1 cellular context compared by ENCODE assay signal in the genomic region with DNA sequence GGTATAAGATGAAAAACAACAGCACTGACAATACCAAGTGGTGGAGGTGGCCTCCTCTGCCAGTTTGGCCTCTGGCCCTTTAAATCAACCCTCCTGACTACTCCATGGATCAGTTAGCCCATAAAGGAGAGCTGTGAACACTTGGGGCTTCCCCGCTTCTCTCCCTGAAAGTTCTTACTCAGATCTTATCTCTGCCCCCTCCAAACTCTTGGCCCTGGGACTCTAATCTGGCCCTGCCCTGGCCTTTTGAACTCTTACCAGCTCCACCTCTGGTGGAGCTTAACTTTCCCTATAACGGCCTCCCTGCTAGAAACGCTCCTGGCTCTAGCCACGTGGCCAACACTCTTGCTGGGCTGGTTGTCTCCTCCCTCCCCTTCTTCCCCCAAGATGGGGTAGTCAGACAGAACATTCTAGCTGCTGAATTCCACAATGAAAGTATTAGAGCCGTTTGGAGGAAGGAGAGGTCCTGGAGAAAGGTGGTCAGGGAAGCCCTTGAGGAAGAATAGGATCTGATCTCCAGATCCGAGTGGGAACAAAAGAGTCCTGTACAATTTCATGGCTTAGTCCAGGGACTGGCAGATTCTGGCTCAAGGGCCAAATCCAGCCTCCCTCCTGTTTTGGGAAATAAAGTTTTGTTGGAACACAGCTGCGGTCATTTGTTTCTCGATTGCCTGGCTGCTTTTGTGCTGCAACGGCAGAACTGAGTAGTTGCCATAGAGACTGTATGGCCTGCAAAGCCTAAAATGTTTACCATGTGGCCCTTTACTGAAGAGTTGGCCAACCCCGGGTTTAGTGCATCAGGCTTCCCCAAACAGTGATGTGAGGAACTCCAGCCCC.
TF ChIP-seq lines count a peak whose summit lies in the region.

No MANE protein-coding gene starts in this region.

TF ChIP-seq in K562, 482 proteins besides CTCF, POLR2A, EP300 and RAD21 (continued from another document):
- TF ChIP-seq, protein P1, sequence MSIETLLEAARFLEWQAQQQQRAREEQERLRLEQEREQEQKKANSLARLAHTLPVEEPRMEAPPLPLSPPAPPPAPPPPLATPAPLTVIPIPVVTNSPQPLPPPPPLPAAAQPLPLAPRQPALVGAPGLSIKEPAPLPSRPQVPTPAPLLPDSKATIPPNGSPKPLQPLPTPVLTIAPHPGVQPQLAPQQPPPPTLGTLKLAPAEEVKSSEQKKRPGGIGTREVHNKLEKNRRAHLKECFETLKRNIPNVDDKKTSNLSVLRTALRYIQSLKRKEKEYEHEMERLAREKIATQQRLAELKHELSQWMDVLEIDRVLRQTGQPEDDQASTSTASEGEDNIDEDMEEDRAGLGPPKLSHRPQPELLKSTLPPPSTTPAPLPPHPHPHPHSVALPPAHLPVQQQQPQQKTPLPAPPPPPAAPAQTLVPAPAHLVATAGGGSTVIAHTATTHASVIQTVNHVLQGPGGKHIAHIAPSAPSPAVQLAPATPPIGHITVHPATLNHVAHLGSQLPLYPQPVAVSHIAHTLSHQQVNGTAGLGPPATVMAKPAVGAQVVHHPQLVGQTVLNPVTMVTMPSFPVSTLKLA (conservative IDR thresholded peaks at IDR 0.05): peak; percentile 41 to 67
- TF ChIP-seq RBM15 (IDR thresholded peaks at IDR 0.05; ENCODE audit: insufficient read depth, low read length) (no peak), FIP1L1 (IDR thresholded peaks at IDR 0.05; ENCODE audit: low read depth, low read length, poor library complexity, severe bottlenecking) (no peak), TAF15 (IDR thresholded peaks at IDR 0.05; ENCODE audit: low read depth, low read length) (no peak), ZNF197 (CRISPR knock-in tag; IDR thresholded peaks at IDR 0.05; ENCODE audit: low read depth) (no peak), TCFL5 (CRISPR knock-in tag; conservative IDR thresholded peaks at IDR 0.05) (no peak), SMAD2 (IDR thresholded peaks at IDR 0.05; ENCODE audit: low read depth, low read length) (no peak), CXXC5 (CRISPR knock-in tag; IDR thresholded peaks at IDR 0.05) (peak; percentile 36; the same call in 1 of the 2 replicates), YBX1 (IDR thresholded peaks at IDR 0.05) (no peak), CBFA2T3 (IDR thresholded peaks at IDR 0.05) (no peak), ETV6 (IDR thresholded peaks at IDR 0.05; ENCODE audit: borderline replicate concordance in 1 of 2, low read depth in 2 of 2, low read length in 1 of 2) (no peak), ETV6 (CRISPR knock-in tag; IDR thresholded peaks at IDR 0.05; ENCODE audit: borderline replicate concordance) (no peak), ZNF583 (CRISPR knock-in tag; IDR thresholded peaks at IDR 0.05) (peak; percentile 36; the same call in 1 of the 2 replicates), CEBPB (tag; IDR thresholded peaks at IDR 0.05) (no peak), SRSF1 (IDR thresholded peaks at IDR 0.05; ENCODE audit: low read depth, low read length) (no peak), IFI16 (CRISPR knock-in tag; IDR thresholded peaks at IDR 0.05) (no peak), ZNF785 (CRISPR knock-in tag; IDR thresholded peaks at IDR 0.05) (no peak), ZFP1 (CRISPR knock-in tag; IDR thresholded peaks at IDR 0.05) (no peak), KDM1A (IDR thresholded peaks at IDR 0.05) (peak; percentile 36 to 45; a peak in 3 of 4 replicates), ZNF589 (CRISPR knock-in tag; IDR thresholded peaks at IDR 0.05; ENCODE audit: low read depth) (no peak), ZNF668 (CRISPR knock-in tag; IDR thresholded peaks at IDR 0.05) (no peak), DPF2 (IDR thresholded peaks at IDR 0.05) (peak; percentile 52), FOXJ2 (tag; IDR thresholded peaks at IDR 0.05) (peak; percentile 74; the same call in 1 of the 2 replicates), YY1 (IDR thresholded peaks at IDR 0.05; ENCODE audit: borderline replicate concordance in 1 of 3, control insufficient read depth in 1 of 3, extremely low read depth in 1 of 3, insufficient read depth in 3 of 3, insufficient read length in 1 of 3, insufficient replicate concordance in 2 of 3, low read depth in 1 of 3, low read length in 2 of 3) (peak in 1 of 3 experiments; percentile 28), TRIM28 (IDR thresholded peaks at IDR 0.05) (no peak), CBX5 (IDR thresholded peaks at IDR 0.05; ENCODE audit: borderline replicate concordance, low read depth) (no peak), MTA2 (IDR thresholded peaks at IDR 0.05; ENCODE audit: low read depth) (0 out of 2 replicates have a peak, but pooled peaks have one; percentile 5), ZNF239 (CRISPR knock-in tag; IDR thresholded peaks at IDR 0.05) (no peak), ZNF766 (CRISPR knock-in tag; conservative IDR thresholded peaks at IDR 0.05) (peak; percentile 74), BDP1 (IDR thresholded peaks at IDR 0.05; ENCODE audit: insufficient read depth, insufficient read length) (no peak), CBX8 (IDR thresholded peaks at IDR 0.05; ENCODE audit: borderline replicate concordance, extremely low read depth, low read depth, low read length, poor library complexity, severe bottlenecking) (no peak), PTRF (tag; IDR thresholded peaks at IDR 0.05) (peak; percentile 16; the same call in 1 of the 2 replicates), HNRNPLL (IDR thresholded peaks at IDR 0.05; ENCODE audit: low read depth, low read length, poor library complexity, severe bottlenecking) (no peak), ZNF133 (CRISPR knock-in tag; IDR thresholded peaks at IDR 0.05) (no peak), ZNF217 (CRISPR knock-in tag; IDR thresholded peaks at IDR 0.05) (no peak), HNRNPK (IDR thresholded peaks at IDR 0.05; ENCODE audit: low read depth, low read length, poor library complexity, severe bottlenecking) (no peak), PHF21A (IDR thresholded peaks at IDR 0.05; ENCODE audit: borderline replicate concordance, low read depth) (peak; percentile 80), NFATC3 (IDR thresholded peaks at IDR 0.05) (no peak), HNRNPH1 (optimal IDR thresholded peaks at IDR 0.05; ENCODE audit: low read depth, low read length) (no peak)
- TF ChIP-seq, protein P2, sequence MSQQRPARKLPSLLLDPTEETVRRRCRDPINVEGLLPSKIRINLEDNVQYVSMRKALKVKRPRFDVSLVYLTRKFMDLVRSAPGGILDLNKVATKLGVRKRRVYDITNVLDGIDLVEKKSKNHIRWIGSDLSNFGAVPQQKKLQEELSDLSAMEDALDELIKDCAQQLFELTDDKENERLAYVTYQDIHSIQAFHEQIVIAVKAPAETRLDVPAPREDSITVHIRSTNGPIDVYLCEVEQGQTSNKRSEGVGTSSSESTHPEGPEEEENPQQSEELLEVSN (IDR thresholded peaks at IDR 0.05; ENCODE audit: borderline replicate concordance in 1 of 2, extremely low read depth in 1 of 2, insufficient read depth in 1 of 2, insufficient read length in 1 of 2, low read depth in 1 of 2, low read length in 1 of 2, poor library complexity in 1 of 2, severe bottlenecking in 1 of 2): peak in 1 of 2 experiments; percentile 68
- TF ChIP-seq, protein P3, sequence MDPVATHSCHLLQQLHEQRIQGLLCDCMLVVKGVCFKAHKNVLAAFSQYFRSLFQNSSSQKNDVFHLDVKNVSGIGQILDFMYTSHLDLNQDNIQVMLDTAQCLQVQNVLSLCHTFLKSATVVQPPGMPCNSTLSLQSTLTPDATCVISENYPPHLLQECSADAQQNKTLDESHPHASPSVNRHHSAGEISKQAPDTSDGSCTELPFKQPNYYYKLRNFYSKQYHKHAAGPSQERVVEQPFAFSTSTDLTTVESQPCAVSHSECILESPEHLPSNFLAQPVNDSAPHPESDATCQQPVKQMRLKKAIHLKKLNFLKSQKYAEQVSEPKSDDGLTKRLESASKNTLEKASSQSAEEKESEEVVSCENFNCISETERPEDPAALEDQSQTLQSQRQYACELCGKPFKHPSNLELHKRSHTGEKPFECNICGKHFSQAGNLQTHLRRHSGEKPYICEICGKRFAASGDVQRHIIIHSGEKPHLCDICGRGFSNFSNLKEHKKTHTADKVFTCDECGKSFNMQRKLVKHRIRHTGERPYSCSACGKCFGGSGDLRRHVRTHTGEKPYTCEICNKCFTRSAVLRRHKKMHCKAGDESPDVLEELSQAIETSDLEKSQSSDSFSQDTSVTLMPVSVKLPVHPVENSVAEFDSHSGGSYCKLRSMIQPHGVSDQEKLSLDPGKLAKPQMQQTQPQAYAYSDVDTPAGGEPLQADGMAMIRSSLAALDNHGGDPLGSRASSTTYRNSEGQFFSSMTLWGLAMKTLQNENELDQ (CRISPR knock-in tag; IDR thresholded peaks at IDR 0.05; ENCODE audit: borderline replicate concordance): no peak
- TF ChIP-seq, protein P4, sequence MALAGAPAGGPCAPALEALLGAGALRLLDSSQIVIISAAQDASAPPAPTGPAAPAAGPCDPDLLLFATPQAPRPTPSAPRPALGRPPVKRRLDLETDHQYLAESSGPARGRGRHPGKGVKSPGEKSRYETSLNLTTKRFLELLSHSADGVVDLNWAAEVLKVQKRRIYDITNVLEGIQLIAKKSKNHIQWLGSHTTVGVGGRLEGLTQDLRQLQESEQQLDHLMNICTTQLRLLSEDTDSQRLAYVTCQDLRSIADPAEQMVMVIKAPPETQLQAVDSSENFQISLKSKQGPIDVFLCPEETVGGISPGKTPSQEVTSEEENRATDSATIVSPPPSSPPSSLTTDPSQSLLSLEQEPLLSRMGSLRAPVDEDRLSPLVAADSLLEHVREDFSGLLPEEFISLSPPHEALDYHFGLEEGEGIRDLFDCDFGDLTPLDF (CRISPR knock-in tag; IDR thresholded peaks at IDR 0.05): no peak
- TF ChIP-seq, protein P5, sequence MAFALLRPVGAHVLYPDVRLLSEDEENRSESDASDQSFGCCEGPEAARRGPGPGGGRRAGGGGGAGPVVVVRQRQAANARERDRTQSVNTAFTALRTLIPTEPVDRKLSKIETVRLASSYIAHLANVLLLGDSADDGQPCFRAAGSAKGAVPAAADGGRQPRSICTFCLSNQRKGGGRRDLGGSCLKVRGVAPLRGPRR (CRISPR knock-in tag; IDR thresholded peaks at IDR 0.05): 0 out of 2 replicates have a peak, but pooled peaks have one; percentile 35
- TF ChIP-seq, protein P6, sequence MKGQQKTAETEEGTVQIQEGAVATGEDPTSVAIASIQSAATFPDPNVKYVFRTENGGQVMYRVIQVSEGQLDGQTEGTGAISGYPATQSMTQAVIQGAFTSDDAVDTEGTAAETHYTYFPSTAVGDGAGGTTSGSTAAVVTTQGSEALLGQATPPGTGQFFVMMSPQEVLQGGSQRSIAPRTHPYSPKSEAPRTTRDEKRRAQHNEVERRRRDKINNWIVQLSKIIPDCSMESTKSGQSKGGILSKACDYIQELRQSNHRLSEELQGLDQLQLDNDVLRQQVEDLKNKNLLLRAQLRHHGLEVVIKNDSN (CRISPR knock-in tag; IDR thresholded peaks at IDR 0.05): peak; percentile 58; the same call in 1 of the 2 replicates
- TF ChIP-seq, protein P7, sequence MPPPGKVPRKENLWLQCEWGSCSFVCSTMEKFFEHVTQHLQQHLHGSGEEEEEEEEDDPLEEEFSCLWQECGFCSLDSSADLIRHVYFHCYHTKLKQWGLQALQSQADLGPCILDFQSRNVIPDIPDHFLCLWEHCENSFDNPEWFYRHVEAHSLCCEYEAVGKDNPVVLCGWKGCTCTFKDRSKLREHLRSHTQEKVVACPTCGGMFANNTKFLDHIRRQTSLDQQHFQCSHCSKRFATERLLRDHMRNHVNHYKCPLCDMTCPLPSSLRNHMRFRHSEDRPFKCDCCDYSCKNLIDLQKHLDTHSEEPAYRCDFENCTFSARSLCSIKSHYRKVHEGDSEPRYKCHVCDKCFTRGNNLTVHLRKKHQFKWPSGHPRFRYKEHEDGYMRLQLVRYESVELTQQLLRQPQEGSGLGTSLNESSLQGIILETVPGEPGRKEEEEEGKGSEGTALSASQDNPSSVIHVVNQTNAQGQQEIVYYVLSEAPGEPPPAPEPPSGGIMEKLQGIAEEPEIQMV (tag; conservative IDR thresholded peaks at IDR 0.05; ENCODE audit: low read depth): no peak
- TF ChIP-seq, protein P8, sequence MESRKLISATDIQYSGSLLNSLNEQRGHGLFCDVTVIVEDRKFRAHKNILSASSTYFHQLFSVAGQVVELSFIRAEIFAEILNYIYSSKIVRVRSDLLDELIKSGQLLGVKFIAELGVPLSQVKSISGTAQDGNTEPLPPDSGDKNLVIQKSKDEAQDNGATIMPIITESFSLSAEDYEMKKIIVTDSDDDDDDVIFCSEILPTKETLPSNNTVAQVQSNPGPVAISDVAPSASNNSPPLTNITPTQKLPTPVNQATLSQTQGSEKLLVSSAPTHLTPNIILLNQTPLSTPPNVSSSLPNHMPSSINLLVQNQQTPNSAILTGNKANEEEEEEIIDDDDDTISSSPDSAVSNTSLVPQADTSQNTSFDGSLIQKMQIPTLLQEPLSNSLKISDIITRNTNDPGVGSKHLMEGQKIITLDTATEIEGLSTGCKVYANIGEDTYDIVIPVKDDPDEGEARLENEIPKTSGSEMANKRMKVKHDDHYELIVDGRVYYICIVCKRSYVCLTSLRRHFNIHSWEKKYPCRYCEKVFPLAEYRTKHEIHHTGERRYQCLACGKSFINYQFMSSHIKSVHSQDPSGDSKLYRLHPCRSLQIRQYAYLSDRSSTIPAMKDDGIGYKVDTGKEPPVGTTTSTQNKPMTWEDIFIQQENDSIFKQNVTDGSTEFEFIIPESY (CRISPR knock-in tag; IDR thresholded peaks at IDR 0.05): no peak
- TF ChIP-seq, protein P9, sequence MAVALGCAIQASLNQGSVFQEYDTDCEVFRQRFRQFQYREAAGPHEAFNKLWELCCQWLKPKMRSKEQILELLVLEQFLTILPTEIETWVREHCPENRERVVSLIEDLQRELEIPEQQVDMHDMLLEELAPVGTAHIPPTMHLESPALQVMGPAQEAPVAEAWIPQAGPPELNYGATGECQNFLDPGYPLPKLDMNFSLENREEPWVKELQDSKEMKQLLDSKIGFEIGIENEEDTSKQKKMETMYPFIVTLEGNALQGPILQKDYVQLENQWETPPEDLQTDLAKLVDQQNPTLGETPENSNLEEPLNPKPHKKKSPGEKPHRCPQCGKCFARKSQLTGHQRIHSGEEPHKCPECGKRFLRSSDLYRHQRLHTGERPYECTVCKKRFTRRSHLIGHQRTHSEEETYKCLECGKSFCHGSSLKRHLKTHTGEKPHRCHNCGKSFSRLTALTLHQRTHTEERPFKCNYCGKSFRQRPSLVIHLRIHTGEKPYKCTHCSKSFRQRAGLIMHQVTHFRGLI (CRISPR knock-in tag; IDR thresholded peaks at IDR 0.05): peak; percentile 44; the same call in 1 of the 2 replicates
- TF ChIP-seq, protein P10, sequence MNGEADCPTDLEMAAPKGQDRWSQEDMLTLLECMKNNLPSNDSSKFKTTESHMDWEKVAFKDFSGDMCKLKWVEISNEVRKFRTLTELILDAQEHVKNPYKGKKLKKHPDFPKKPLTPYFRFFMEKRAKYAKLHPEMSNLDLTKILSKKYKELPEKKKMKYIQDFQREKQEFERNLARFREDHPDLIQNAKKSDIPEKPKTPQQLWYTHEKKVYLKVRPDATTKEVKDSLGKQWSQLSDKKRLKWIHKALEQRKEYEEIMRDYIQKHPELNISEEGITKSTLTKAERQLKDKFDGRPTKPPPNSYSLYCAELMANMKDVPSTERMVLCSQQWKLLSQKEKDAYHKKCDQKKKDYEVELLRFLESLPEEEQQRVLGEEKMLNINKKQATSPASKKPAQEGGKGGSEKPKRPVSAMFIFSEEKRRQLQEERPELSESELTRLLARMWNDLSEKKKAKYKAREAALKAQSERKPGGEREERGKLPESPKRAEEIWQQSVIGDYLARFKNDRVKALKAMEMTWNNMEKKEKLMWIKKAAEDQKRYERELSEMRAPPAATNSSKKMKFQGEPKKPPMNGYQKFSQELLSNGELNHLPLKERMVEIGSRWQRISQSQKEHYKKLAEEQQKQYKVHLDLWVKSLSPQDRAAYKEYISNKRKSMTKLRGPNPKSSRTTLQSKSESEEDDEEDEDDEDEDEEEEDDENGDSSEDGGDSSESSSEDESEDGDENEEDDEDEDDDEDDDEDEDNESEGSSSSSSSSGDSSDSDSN (IDR thresholded peaks at IDR 0.05; ENCODE audit: borderline replicate concordance in 1 of 2, low read depth in 2 of 2, low read length in 2 of 2): peak in 1 of 2 experiments; percentile 70; a peak in 1 of 4 replicates
TF ChIP-seq in K562: peak in this region for 45.
